Comparison of ENCODE assay signal across 20 cellular contexts in the genomic region with DNA sequence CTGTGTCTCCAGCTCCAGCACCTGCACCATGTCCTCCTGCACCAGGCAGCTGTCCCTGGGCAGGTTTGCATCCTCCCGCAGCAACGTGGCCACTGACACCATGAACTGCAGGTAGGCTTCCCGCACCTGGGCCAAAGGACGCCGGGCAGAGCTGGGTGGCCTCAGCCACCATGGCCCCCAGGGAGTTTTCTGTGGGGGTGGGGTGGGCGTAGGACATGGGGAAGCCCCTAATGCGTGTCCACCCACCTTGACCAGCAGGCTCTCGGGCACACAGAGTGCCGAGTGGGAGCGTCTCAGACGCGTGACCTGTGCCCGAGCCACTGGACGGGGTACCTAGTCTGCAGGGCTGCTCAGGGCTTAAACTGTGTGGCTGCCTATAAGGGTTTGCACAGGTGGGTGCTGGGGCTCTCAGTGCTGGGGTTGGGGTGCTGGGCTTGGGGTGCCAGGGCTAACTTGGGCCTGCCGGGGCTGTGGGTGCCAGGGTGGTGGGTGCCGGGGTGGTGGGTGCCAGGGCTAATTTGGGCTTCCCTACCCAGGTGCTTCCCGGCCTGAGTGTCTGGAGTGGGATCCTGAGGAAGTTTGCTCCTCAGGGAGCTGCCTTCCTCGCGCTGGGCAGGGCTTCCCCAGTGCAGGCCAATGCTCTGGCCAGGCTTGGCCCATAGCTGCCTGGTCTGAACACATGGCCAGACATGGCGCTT. TPM values are rescaled to one million over a fixed set of nuclear protein-coding genes. Genes with fewer than 3 reads are reported as not detected.
DNase-seq lines count a peak whose midpoint lies in the region; ATAC-seq and TF ChIP-seq lines count a peak whose summit lies in the region.
"Had no signal": no experiment of that assay in that cellular context is flagged by ENCODE, and none has a peak within 500 bp of the region (broad histone marks: within the 10 kb centered on the region; RNA-seq: fewer than 3 reads in every experiment).

No MANE protein-coding gene starts in this region.

- no peaks in the 10 kb centered on the region for H3K36me3 ChIP-seq in spleen

- intact Hi-C loops in CD14-positive monocyte (cut with micrococcal nuclease) (no loop called here), spleen (cut with DNase I; ENCODE audit: low total_unique reads) (no loop called here)

- no peaks in the 10 kb centered on the region for H3K4me1 ChIP-seq in spleen

- peaks cover 0 to 12% (median 7%) of the 10 kb centered on the region in 3 donors for H3K27me3 Mint-ChIP-seq in CD14-positive monocyte (ENCODE audit: low read depth in 3 of 3)
- H3K27me3 Mint-ChIP-seq in immature natural killer cell (ENCODE audit: low read depth in 3 of 3) = peaks cover 0 to 1% (median 0%) of the 10 kb centered on the region in 3 donors

- H3K9me3 ChIP-seq in spleen = peaks cover 0 to 3% (median 0%) of the 10 kb centered on the region in 8 donors

- DNase-seq in activated T-cell treated with anti-CD3 and anti-CD28 coated beads, Interleukin-2, amount 50 U/mL, for 48 hours = peak; percentile 5 to 10
- DNase-seq in activated T-cell treated with anti-CD3 and anti-CD28 coated beads, Interleukin-2, amount 50 U/mL, for 1 hour = no peak
- DNase-seq in CD14-positive monocyte (ENCODE audit: low spot score) = peak; percentile 33
- DNase-seq in coronary artery (ENCODE audit: low spot score) = peak; percentile 65
- DNase-seq in spleen = peak; percentile 65
- DNase-seq in immature natural killer cell = no peak
- DNase-seq: C1 segment of cervical spinal cord, DMS 273 treated with DMSO at 0.1 percent for 48 hours, GDM1, NCI-H146, NCI-H2107, NCI-H2227 treated with DMSO at 0.1 percent for 48 hours, NCI-H524 treated with DMSO at 0.1 percent for 48 hours, SHP77 treated with DMSO at 0.1 percent for 48 hours had no signal

- H3K4me1 Mint-ChIP-seq in CD14-positive monocyte (no peaks in the 10 kb centered on the region), immature natural killer cell (no peaks in the 10 kb centered on the region)
- H3K4me1 Mint-ChIP-seq: GM23338 had no signal

- TF ChIP-seq POLR2A in spleen (IDR thresholded peaks at IDR 0.05) = no peak

- H3K4me3 Mint-ChIP-seq in CD14-positive monocyte = no peak overlapping the region
- H3K4me3 Mint-ChIP-seq in immature natural killer cell = no peak overlapping the region
- H3K4me3 Mint-ChIP-seq: GM23338 had no signal

- no peak overlapping the region for H3K27ac ChIP-seq in coronary artery
- no peak overlapping the region for H3K27ac ChIP-seq in spleen
- H3K27ac ChIP-seq: KMS-11 had no signal

- TF ChIP-seq CTCF in CD14-positive monocyte (IDR thresholded peaks at IDR 0.05) = no peak
- TF ChIP-seq CTCF in coronary artery (IDR thresholded peaks at IDR 0.05) = no peak
- no peak for TF ChIP-seq CTCF in spleen (IDR thresholded peaks at IDR 0.05 in 8 of 11, conservative IDR thresholded peaks at IDR 0.05 in 3 of 11)

- ATAC-seq in GM21515 (IDR thresholded peaks at IDR 0.05; ENCODE audit: unreplicated experiment) (no peak), GM21825 (IDR thresholded peaks at IDR 0.05; ENCODE audit: unreplicated experiment) (no peak)
- ATAC-seq: GM12878, GM23338 had no signal

- 79 to 95% (median 86%) methylated on average over 11 to 20 of the region's 20 CpGs for WGBS in spleen, 5 donors

- H3K27me3 ChIP-seq in spleen (replicated peaks in 1 of 7) = peaks cover 0 to 40% (median 15%) of the 10 kb centered on the region in 7 donors

- no peak overlapping the region for H3K4me3 ChIP-seq in coronary artery
- no peak overlapping the region for H3K4me3 ChIP-seq in spleen
- H3K4me3 ChIP-seq: GM12878, GM23338 had no signal

- H3K27ac Mint-ChIP-seq in CD14-positive monocyte = no peak overlapping the region
- H3K27ac Mint-ChIP-seq in immature natural killer cell = no peak overlapping the region
- H3K27ac Mint-ChIP-seq: GM23338 had no signal

- H3K36me3 Mint-ChIP-seq in CD14-positive monocyte = no peaks in the 10 kb centered on the region
- no peaks in the 10 kb centered on the region for H3K36me3 Mint-ChIP-seq in immature natural killer cell

- H3K9me3 Mint-ChIP-seq in CD14-positive monocyte (peaks cover 0 to 3% (median 0%) of the 10 kb centered on the region in 7 donors), immature natural killer cell (no peaks in the 10 kb centered on the region)
- H3K9me3 Mint-ChIP-seq: GM23338 had no signal

RNA-seq across cellular contexts. Expression of gene PRXL2B, which starts 17.7 kb away (rescaled TPM):
- polyA plus RNA-seq in CD14-positive monocyte (1 to 10 TPM; 3.6 to 6.0 TPM), spleen (10 to 100 TPM; 10.7 to 29.0 (median 13.2) TPM), immature natural killer cell (10 to 100 TPM; 10.0 to 17.1 (median 13.6) TPM)
- 10 to 100 TPM; 21.9 to 43.0 (median 26.7) TPM for total RNA-seq in spleen

RNA-seq across cellular contexts. Expression of gene MMEL1, which starts 28.5 kb away (rescaled TPM):
- 1 to 10 TPM; 1.1 to 4.4 TPM for polyA plus RNA-seq in CD14-positive monocyte
- total RNA-seq in spleen = 1 to 10 TPM in 6 of 7 donors, not detected in 1; 1.9 to 4.6 (median 3.5) TPM
- polyA plus RNA-seq in spleen = 1 to 10 TPM; 2.5 to 6.4 (median 2.9) TPM
- polyA plus RNA-seq in immature natural killer cell = 1 to 10 TPM in 2 of 3 donors, under 1 TPM in 1; 0.93 to 5.1 (median 2.3) TPM
- total RNA-seq: GM12878, M059J had no signal

RNA-seq across cellular contexts. Expression of gene TNFRSF14, which starts 48.1 kb away (rescaled TPM):
- polyA plus RNA-seq in CD14-positive monocyte = 10 to 100 TPM; 62.1 to 64.4 TPM
- total RNA-seq in spleen = 100 to 1,000 TPM; 146 to 203 (median 190) TPM
- 100 to 1,000 TPM; 167 to 366 (median 302) TPM for polyA plus RNA-seq in spleen
- polyA plus RNA-seq in immature natural killer cell = 10 to 100 TPM; 62.5 to 75.1 (median 63.8) TPM
- total RNA-seq: GM23338 had no signal
- polyA plus RNA-seq: GM23338 had no signal

Comparison
In these comparisons a context has a peak if more than half of its experiments do, and no peak if none do; other contexts are left out.
1. DNase-seq: peak in activated T-cell treated with anti-CD3 and anti-CD28 coated beads, Interleukin-2, amount 50 U/mL, for 48 hours (2 of 2), CD14-positive monocyte (single experiment), coronary artery (single experiment) and spleen (single experiment); none in activated T-cell treated with anti-CD3 and anti-CD28 coated beads, Interleukin-2, amount 50 U/mL, for 1 hour (single experiment) and immature natural killer cell (0 of 3).